1 cellular context compared by ENCODE assay signal in genomic region chr22:50253046-50253580, GRCh38.
TF ChIP-seq lines count a peak whose summit lies in the region.

No MANE protein-coding gene starts in this region.

TF ChIP-seq in HCT116, 20 proteins besides CTCF, POLR2A, EP300 and RAD21:
- TF ChIP-seq SP1 (IDR thresholded peaks at IDR 0.05; ENCODE audit: low read depth) (no peak), EGR1 (IDR thresholded peaks at IDR 0.05; ENCODE audit: low read depth) (no peak), ELF1 (IDR thresholded peaks at IDR 0.05; ENCODE audit: borderline replicate concordance, low read depth) (no peak), TCF7L2 (IDR thresholded peaks at IDR 0.05; ENCODE audit: borderline replicate concordance, extremely low read depth, insufficient read depth, insufficient read length) (no peak), ZNF274 (IDR thresholded peaks at IDR 0.05; ENCODE audit: low read depth, low read length) (no peak), POLR2AphosphoS5 (IDR thresholded peaks at IDR 0.05; ENCODE audit: low read depth, low read length) (no peak), ATF3 (IDR thresholded peaks at IDR 0.05) (no peak), CEBPB (IDR thresholded peaks at IDR 0.05; ENCODE audit: low read depth) (no peak), YY1 (IDR thresholded peaks at IDR 0.05; ENCODE audit: extremely low read depth, insufficient replicate concordance, low read depth, low read length) (no peak), FOSL1 (IDR thresholded peaks at IDR 0.05; ENCODE audit: low read depth) (no peak), SRF (IDR thresholded peaks at IDR 0.05; ENCODE audit: low read depth) (no peak), EZH2phosphoT487 (IDR thresholded peaks at IDR 0.05; ENCODE audit: borderline replicate concordance) (no peak), ZFX (IDR thresholded peaks at IDR 0.05) (no peak), JUND (IDR thresholded peaks at IDR 0.05) (no peak), SIN3A (IDR thresholded peaks at IDR 0.05; ENCODE audit: low read depth) (no peak), CBX3 (IDR thresholded peaks at IDR 0.05; ENCODE audit: low read depth) (no peak)
